In the genomic region with DNA sequence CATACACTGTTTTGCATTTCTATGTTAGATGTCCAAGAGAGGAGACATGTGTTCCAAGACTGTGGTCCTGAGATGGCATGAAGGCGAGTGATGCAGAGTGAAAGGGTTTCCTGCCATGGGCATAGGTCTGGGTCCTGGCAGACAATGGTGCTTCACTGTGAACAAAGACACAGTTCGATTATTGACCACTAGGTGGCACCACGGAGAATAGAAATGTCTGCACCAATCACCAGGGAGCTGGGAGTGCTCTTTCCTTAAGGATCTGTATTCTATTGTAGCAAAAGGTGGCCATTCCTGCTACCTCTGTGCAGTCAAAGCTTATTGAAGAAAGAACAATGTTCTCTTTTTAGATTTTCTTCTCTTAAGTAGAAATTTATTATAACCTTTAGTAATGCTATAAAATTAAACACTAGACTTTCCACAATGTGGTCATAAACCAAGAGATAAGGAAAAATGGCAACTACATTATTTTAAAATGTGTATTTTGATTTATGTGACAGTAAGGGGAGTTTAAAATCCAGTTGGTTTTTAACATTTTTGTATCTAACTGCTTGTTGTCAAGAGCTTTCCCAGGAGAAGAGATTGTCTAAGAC, we compare ENCODE assay signal across 8 cellular contexts.
A peak's percentile ranks its signal among the peaks of the same experiment; 100 is the strongest.
DNase-seq lines count a peak whose midpoint lies in the region; ATAC-seq lines count a peak whose summit lies in the region.

No MANE protein-coding gene starts in this region.

- H3K27me3 Mint-ChIP-seq in naive thymus-derived CD8-positive, alpha-beta T cell = no peaks in the 10 kb centered on the region
- no peaks in the 10 kb centered on the region for H3K27me3 Mint-ChIP-seq in CD4-positive, alpha-beta memory T cell

- no peak overlapping the region for H2BK5ac ChIP-seq in mesenchymal stem cell (ENCODE audit: low read depth, low read length, poor library complexity, severe bottlenecking)

- H4K91ac ChIP-seq in mesenchymal stem cell (ENCODE audit: low read length) = no peak overlapping the region

- H3K9me3 ChIP-seq in HAP-1 (no peaks in the 10 kb centered on the region), mesenchymal stem cell (ENCODE audit: control insufficient read depth, low read length) (no peaks in the 10 kb centered on the region)
- H3K9me3 ChIP-seq in CD4-positive, alpha-beta memory T cell (ENCODE audit: control insufficient read depth in 1 of 2, low read length in 2 of 2) = no peaks in the 10 kb centered on the region

- intact Hi-C loops in CD4-positive, alpha-beta memory T cell (cut with micrococcal nuclease) = no loop called here

- H2BK12ac ChIP-seq in mesenchymal stem cell (ENCODE audit: low read length in 2 of 2) = no peak overlapping the region

- no peak overlapping the region for H3K18ac ChIP-seq in mesenchymal stem cell (ENCODE audit: low read depth in 1 of 2, low read length in 2 of 2)

- no peak overlapping the region for H3K4me2 ChIP-seq in mesenchymal stem cell (ENCODE audit: low read length, poor library complexity, severe bottlenecking)

- ATAC-seq in naive thymus-derived CD8-positive, alpha-beta T cell = no peak

- H2BK120ac ChIP-seq in mesenchymal stem cell (ENCODE audit: low read depth, low read length) = no peak overlapping the region

- H2AK5ac ChIP-seq in mesenchymal stem cell (ENCODE audit: low read length, severe bottlenecking) = no peak overlapping the region

- DNase-seq in NCI-H2107 (lab: John Stamatoyannopoulos, UW) = peak; percentile 0
- DNase-seq in NCI-H2107 treated with DMSO at 0.1 percent for 48 hours (lab: John Stamatoyannopoulos, UW; ENCODE audit: unreplicated experiment) = no peak
- peak; percentile 42 to 74 for DNase-seq in HAP-1 (ENCODE audit: low spot score in 2 of 2)
- peak; percentile 49 for DNase-seq in NCI-H748 treated with DMSO at 0.1 percent for 48 hours (lab: John Stamatoyannopoulos, UW)
- DNase-seq in cerebellum (ENCODE audit: low spot score) = peak; percentile 25
- peak; percentile 10 for DNase-seq in mesenchymal stem cell
- DNase-seq in naive thymus-derived CD8-positive, alpha-beta T cell = no peak
- DNase-seq in CD4-positive, alpha-beta memory T cell = no peak

- H3K27me3 ChIP-seq in HAP-1 (ENCODE audit: low read depth) (no peaks in the 10 kb centered on the region), mesenchymal stem cell (ENCODE audit: control insufficient read depth in 1 of 2, insufficient read depth in 1 of 2, low read length in 2 of 2) (no peaks in the 10 kb centered on the region)
- H3K27me3 ChIP-seq in CD4-positive, alpha-beta memory T cell (ENCODE audit: insufficient read depth, low read length) = no peaks in the 10 kb centered on the region

- H3K9ac ChIP-seq in mesenchymal stem cell (ENCODE audit: low read length) = no peak overlapping the region

- H3K4me1 ChIP-seq in HAP-1 = no peaks in the 10 kb centered on the region
- peaks cover 1% of the 10 kb centered on the region for H3K4me1 ChIP-seq in mesenchymal stem cell (ENCODE audit: control insufficient read depth, insufficient read depth, low read depth, low read length)
- H3K4me1 ChIP-seq in CD4-positive, alpha-beta memory T cell (ENCODE audit: insufficient read depth, low read length) = no peaks in the 10 kb centered on the region

- no peak overlapping the region for H2AFZ ChIP-seq in mesenchymal stem cell (ENCODE audit: low read depth, low read length)

- no peak overlapping the region for H4K8ac ChIP-seq in mesenchymal stem cell (ENCODE audit: low read length)

- CTCF ChIA-PET in CD4-positive, alpha-beta memory T cell (lab: Charles Lee; ENCODE audit: partially characterized antibody) = interaction anchor here (2.4 kb wide), 1 partner anchor 11 kb away, joined by 7 read pairs; no protein-coding TSS in a partner anchor

- WGBS in mesenchymal stem cell = 12% methylated on average over 3 of the region's 3 CpGs

- H3K36me3 ChIP-seq in HAP-1 (replicated peaks) (no peaks in the 10 kb centered on the region), mesenchymal stem cell (ENCODE audit: control insufficient read depth in 1 of 2, insufficient read depth in 2 of 2, low read depth in 1 of 2, low read length in 2 of 2) (no peaks in the 10 kb centered on the region)
- H3K36me3 ChIP-seq in CD4-positive, alpha-beta memory T cell (ENCODE audit: insufficient read depth, low read length) = no peaks in the 10 kb centered on the region

- no peak overlapping the region for H3K27ac ChIP-seq in mesenchymal stem cell (ENCODE audit: low read length, poor library complexity, severe bottlenecking)
- no peak overlapping the region for H3K27ac ChIP-seq in CD4-positive, alpha-beta memory T cell (ENCODE audit: low read depth, low read length)

- H2BK15ac ChIP-seq in mesenchymal stem cell (ENCODE audit: low read depth, poor library complexity, severe bottlenecking) = no peak overlapping the region

- POLR2A ChIA-PET in naive thymus-derived CD8-positive, alpha-beta T cell (lab: Charles Lee) = no interaction called here
- POLR2A ChIA-PET in CD4-positive, alpha-beta memory T cell (lab: Charles Lee; ENCODE audit: partially characterized antibody) = no interaction called here

- H3K9me3 Mint-ChIP-seq in naive thymus-derived CD8-positive, alpha-beta T cell = peaks cover 0 to 11% (median 3%) of the 10 kb centered on the region in 9 donors
- H3K9me3 Mint-ChIP-seq in CD4-positive, alpha-beta memory T cell = peaks cover 0 to 6% (median 2%) of the 10 kb centered on the region in 8 donors

- H3K4me1 Mint-ChIP-seq in naive thymus-derived CD8-positive, alpha-beta T cell = no peaks in the 10 kb centered on the region
- H3K4me1 Mint-ChIP-seq in CD4-positive, alpha-beta memory T cell = no peaks in the 10 kb centered on the region

- no peak overlapping the region for H3K4ac ChIP-seq in mesenchymal stem cell (ENCODE audit: low read depth in 1 of 2, low read length in 2 of 2)

- H3K4me3 ChIP-seq in HAP-1 (no peak overlapping the region), mesenchymal stem cell (ENCODE audit: insufficient read depth in 1 of 2, low read depth in 1 of 2, low read length in 2 of 2) (no peak overlapping the region)
- no peak overlapping the region for H3K4me3 ChIP-seq in CD4-positive, alpha-beta memory T cell (ENCODE audit: low read length in 2 of 2)

- no peak overlapping the region for H3K23ac ChIP-seq in mesenchymal stem cell (ENCODE audit: low read length in 2 of 2)

- no peak overlapping the region for H3K4me3 Mint-ChIP-seq in naive thymus-derived CD8-positive, alpha-beta T cell
- no peak overlapping the region for H3K4me3 Mint-ChIP-seq in CD4-positive, alpha-beta memory T cell

- H3K36me3 Mint-ChIP-seq in naive thymus-derived CD8-positive, alpha-beta T cell = no peaks in the 10 kb centered on the region
- H3K36me3 Mint-ChIP-seq in CD4-positive, alpha-beta memory T cell = no peaks in the 10 kb centered on the region

- no peak overlapping the region for H3K14ac ChIP-seq in mesenchymal stem cell (ENCODE audit: low read length in 2 of 2)

- no peak overlapping the region for H3K27ac Mint-ChIP-seq in naive thymus-derived CD8-positive, alpha-beta T cell
- no peak overlapping the region for H3K27ac Mint-ChIP-seq in CD4-positive, alpha-beta memory T cell

- H3K79me1 ChIP-seq in mesenchymal stem cell (replicated peaks; ENCODE audit: low read length, poor library complexity, severe bottlenecking) = no peaks in the 10 kb centered on the region

- in situ Hi-C loops in HAP-1 (cut with MboI; ENCODE audit: low sequenced_read_pairs) = no loop called here

Comparison
In these comparisons a context has a peak if more than half of its experiments do, and no peak if none do; other contexts are left out.
1. DNase-seq: peak in NCI-H2107 (single experiment), HAP-1 (2 of 2), NCI-H748 treated with DMSO at 0.1 percent for 48 hours (single experiment), cerebellum (single experiment) and mesenchymal stem cell (single experiment); none in NCI-H2107 treated with DMSO at 0.1 percent for 48 hours (single experiment), naive thymus-derived CD8-positive, alpha-beta T cell (0 of 10) and CD4-positive, alpha-beta memory T cell (0 of 5).